ENCODE assay signal across 8 cellular contexts in the genomic region with DNA sequence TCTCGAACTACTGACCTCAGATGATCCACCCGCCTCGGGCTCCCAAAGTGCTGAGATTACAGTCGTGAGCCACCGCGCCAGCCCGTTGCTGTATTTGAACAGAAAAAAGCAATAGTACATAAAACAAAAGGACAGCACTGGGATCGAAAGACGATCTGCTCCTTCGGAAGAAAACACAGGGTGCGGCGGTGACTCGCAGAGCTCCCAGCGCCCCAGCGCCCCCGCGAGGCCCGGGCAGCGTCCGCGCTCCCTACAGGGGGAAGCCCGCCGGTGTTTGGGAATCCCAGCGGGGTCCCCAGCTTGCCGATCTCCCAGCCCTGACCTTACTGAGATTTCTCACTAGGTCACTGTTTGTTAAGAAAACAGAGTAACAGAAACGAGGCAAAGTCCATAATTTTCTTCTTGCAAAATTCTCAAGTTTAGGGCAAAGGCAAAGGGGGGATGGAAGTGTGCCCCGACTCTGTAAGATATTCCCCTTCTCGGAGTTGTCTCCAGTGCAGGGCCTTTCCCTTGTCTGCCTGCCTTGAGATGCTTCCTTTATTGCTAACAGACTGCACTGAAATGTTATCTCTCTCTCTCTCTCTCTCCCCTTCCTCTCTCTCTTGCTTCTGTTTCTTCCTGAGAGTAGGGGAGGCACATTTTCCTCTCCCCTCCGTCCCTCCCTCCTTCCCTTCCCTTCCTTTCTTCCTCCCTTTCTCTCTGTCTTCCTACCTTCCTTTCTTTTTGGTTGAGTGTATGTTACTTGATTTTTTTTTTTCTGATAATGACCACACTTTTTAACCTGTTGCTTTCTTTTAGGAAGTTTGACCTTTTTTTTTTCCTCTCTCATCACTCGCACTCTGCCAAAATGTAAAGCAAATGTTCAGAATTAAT.
DNase-seq lines count a peak whose midpoint lies in the region; ATAC-seq and TF ChIP-seq lines count a peak whose summit lies in the region.

No MANE protein-coding gene starts in this region.

- H3K9me3 Mint-ChIP-seq in activated T-helper 17 cell treated with anti-CD3 and anti-CD28 coated beads, Interleukin-2, amount 50 U/mL, for 72 hours = no peaks in the 10 kb centered on the region
- H3K9me3 Mint-ChIP-seq in glutamatergic neuron (ENCODE audit: unreplicated experiment) = peaks cover 4% of the 10 kb centered on the region

- H3K36me3 ChIP-seq in HUES64 (ENCODE audit: insufficient read depth, low read length) = no peaks in the 10 kb centered on the region
- no peaks in the 10 kb centered on the region for H3K36me3 ChIP-seq in parathyroid adenoma (ENCODE audit: control insufficient read depth, insufficient read depth, low read length)
- no peaks in the 10 kb centered on the region for H3K36me3 ChIP-seq in WERI-Rb-1

- no peak for TF ChIP-seq CTCF in glutamatergic neuron (IDR thresholded peaks at IDR 0.05; ENCODE audit: partially characterized antibody, unreplicated experiment)
- peak; percentile 73 for TF ChIP-seq CTCF in parathyroid adenoma (IDR thresholded peaks at IDR 0.05)
- TF ChIP-seq CTCF in WERI-Rb-1 (IDR thresholded peaks at IDR 0.05; ENCODE audit: low read depth, low read length) = no peak

- H3K27ac ChIP-seq in HUES64 (ENCODE audit: low read depth, low read length) (no peak overlapping the region), parathyroid adenoma (peak overlapping the region; percentile 77), WERI-Rb-1 (no peak overlapping the region)

- H3K27me3 Mint-ChIP-seq in activated T-helper 17 cell treated with anti-CD3 and anti-CD28 coated beads, Interleukin-2, amount 50 U/mL, for 72 hours = peaks cover 40% of the 10 kb centered on the region
- no peaks in the 10 kb centered on the region for H3K27me3 Mint-ChIP-seq in glutamatergic neuron (ENCODE audit: unreplicated experiment)

- H3K79me2 ChIP-seq in parathyroid adenoma = no peaks in the 10 kb centered on the region

- peak overlapping the region; percentile 42 for H3K4me3 ChIP-seq in HUES64 (ENCODE audit: low read length)
- H3K4me3 ChIP-seq in parathyroid adenoma (ENCODE audit: low read depth, low read length) = peak overlapping the region; percentile 48
- no peak overlapping the region for H3K4me3 ChIP-seq in WERI-Rb-1 (ENCODE audit: low read depth, low read length)

- H3K36me3 Mint-ChIP-seq in activated T-helper 17 cell treated with anti-CD3 and anti-CD28 coated beads, Interleukin-2, amount 50 U/mL, for 72 hours (ENCODE audit: low read depth) = no peaks in the 10 kb centered on the region
- H3K36me3 Mint-ChIP-seq in glutamatergic neuron (ENCODE audit: unreplicated experiment) = no peaks in the 10 kb centered on the region

- DNase-seq in glutamatergic neuron (peak; percentile 74), WERI-Rb-1 (no peak), SW480 (ENCODE audit: low spot score) (no peak)

- H2AFZ ChIP-seq in parathyroid adenoma = peak overlapping the region; percentile 85

- ATAC-seq in GM18867 (IDR thresholded peaks at IDR 0.05; ENCODE audit: unreplicated experiment) (peak; percentile 55), HG03460 (IDR thresholded peaks at IDR 0.05; ENCODE audit: unreplicated experiment) (no peak)
- ATAC-seq in activated T-helper 17 cell treated with anti-CD3 and anti-CD28 coated beads, Interleukin-2, amount 50 U/mL, for 72 hours (replicated peaks) = peak; percentile 79

- peaks cover 28% of the 10 kb centered on the region for H3K4me1 ChIP-seq in HUES64 (ENCODE audit: insufficient read depth, low read length)
- peaks cover 15% of the 10 kb centered on the region for H3K4me1 ChIP-seq in parathyroid adenoma

- H3K9me3 ChIP-seq in HUES64 (ENCODE audit: insufficient read depth, low read depth, low read length) (no peaks in the 10 kb centered on the region), parathyroid adenoma (ENCODE audit: control insufficient read depth, low read length) (no peaks in the 10 kb centered on the region), WERI-Rb-1 (ENCODE audit: severe bottlenecking) (no peaks in the 10 kb centered on the region)

- H3K4me2 ChIP-seq in parathyroid adenoma (ENCODE audit: low read length) = peak overlapping the region; percentile 62

- no peaks in the 10 kb centered on the region for H3K27me3 ChIP-seq in HUES64 (ENCODE audit: insufficient read depth, low read length)
- H3K27me3 ChIP-seq in parathyroid adenoma (ENCODE audit: control insufficient read depth, insufficient read depth, low read length) = no peaks in the 10 kb centered on the region
- no peaks in the 10 kb centered on the region for H3K27me3 ChIP-seq in WERI-Rb-1 (ENCODE audit: insufficient read depth, low read depth, severe bottlenecking)

- H3K27ac Mint-ChIP-seq in activated T-helper 17 cell treated with anti-CD3 and anti-CD28 coated beads, Interleukin-2, amount 50 U/mL, for 72 hours = peak overlapping the region; percentile 55
- no peak overlapping the region for H3K27ac Mint-ChIP-seq in glutamatergic neuron (ENCODE audit: unreplicated experiment)

- peak overlapping the region; percentile 74 for H3K4me3 Mint-ChIP-seq in activated T-helper 17 cell treated with anti-CD3 and anti-CD28 coated beads, Interleukin-2, amount 50 U/mL, for 72 hours
- no peak overlapping the region for H3K4me3 Mint-ChIP-seq in glutamatergic neuron (ENCODE audit: unreplicated experiment)

- peak overlapping the region; percentile 35 for H3K9ac ChIP-seq in HUES64 (ENCODE audit: low read depth, low read length)
- H3K9ac ChIP-seq in parathyroid adenoma = no peak overlapping the region

- 21% methylated on average over 29 of the region's 30 CpGs for WGBS in HUES64

- peaks cover 14% of the 10 kb centered on the region for H3K4me1 Mint-ChIP-seq in activated T-helper 17 cell treated with anti-CD3 and anti-CD28 coated beads, Interleukin-2, amount 50 U/mL, for 72 hours
- peaks cover 30% of the 10 kb centered on the region for H3K4me1 Mint-ChIP-seq in glutamatergic neuron (ENCODE audit: low read depth, unreplicated experiment)
